ENCODE assay signal across 13 cellular contexts in genomic region chr10:132541601-132542011, GRCh38. TPM values are rescaled to one million over a fixed set of nuclear protein-coding genes. Genes with fewer than 3 reads are reported as not detected.
DNase-seq lines count a peak whose midpoint lies in the region; ATAC-seq and FAIRE-seq lines count a peak whose summit lies in the region.
"Had no signal": no experiment of that assay in that cellular context is flagged by ENCODE, and none has a peak within 500 bp of the region (broad histone marks: within the 10 kb centered on the region; RNA-seq: fewer than 3 reads in every experiment).

No MANE protein-coding gene starts in this region.

- H3K9me3 ChIP-seq in CD4-positive, alpha-beta memory T cell (ENCODE audit: control insufficient read depth in 1 of 2, low read length in 2 of 2) = no peaks in the 10 kb centered on the region

- H3K4me1 ChIP-seq in CD4-positive, alpha-beta memory T cell (ENCODE audit: insufficient read depth, low read length) = peaks cover 55% of the 10 kb centered on the region

- ATAC-seq in naive B cell (ENCODE audit: low read depth in 2 of 2) (no peak), GM18907 (IDR thresholded peaks at IDR 0.05; ENCODE audit: unreplicated experiment) (no peak), HG03378 (IDR thresholded peaks at IDR 0.05; ENCODE audit: unreplicated experiment) (no peak)

- POLR2A ChIA-PET in CD4-positive, alpha-beta memory T cell (lab: Charles Lee; ENCODE audit: partially characterized antibody) = no interaction called here

- peak; percentile 12 for FAIRE-seq in GM18507 (lab: Jason Lieb, UNC)
- FAIRE-seq: colon, D721Med had no signal

- peaks cover 38 to 83% (median 60%) of the 10 kb centered on the region in 4 donors for H3K4me1 Mint-ChIP-seq in CD4-positive, alpha-beta memory T cell
- peaks cover 55% of the 10 kb centered on the region for H3K4me1 Mint-ChIP-seq in activated T-helper 2 cell treated with anti-CD3 and anti-CD28 coated beads, Interferon-gamma antibody, Interleukin-2, Interleukin-4, amounts not matched to agents 10 μg/mL and 5 μg/mL and 100 μg/mL, durations not matched to agents 14 hours and 24 hours and 36 hours (ENCODE audit: low read depth)
- H3K4me1 Mint-ChIP-seq in naive B cell = peaks cover 59 to 81% (median 74%) of the 10 kb centered on the region in 3 donors

- CTCF ChIA-PET in CD4-positive, alpha-beta memory T cell (lab: Charles Lee; ENCODE audit: partially characterized antibody) = interaction anchor here (1.7 to 2.3 kb wide), 2 partner anchors 10 to 81 kb away, joined by 4 read pairs; no protein-coding TSS in a partner anchor

- no peaks in the 10 kb centered on the region for H3K9me3 Mint-ChIP-seq in CD4-positive, alpha-beta memory T cell
- H3K9me3 Mint-ChIP-seq in activated T-helper 2 cell treated with anti-CD3 and anti-CD28 coated beads, Interferon-gamma antibody, Interleukin-2, Interleukin-4, amounts not matched to agents 10 μg/mL and 5 μg/mL and 100 μg/mL, durations not matched to agents 14 hours and 24 hours and 36 hours = no peaks in the 10 kb centered on the region
- H3K9me3 Mint-ChIP-seq in naive B cell = no peaks in the 10 kb centered on the region

- no peak for DNase-seq in CD4-positive, alpha-beta memory T cell
- no peak for DNase-seq in GM18507 (ENCODE audit: extremely low spot score, insufficient read length, low read depth)
- no peak for DNase-seq in activated T-helper 2 cell treated with anti-CD3 and anti-CD28 coated beads, Interferon-gamma antibody, Interleukin-2, Interleukin-4, amounts not matched to agents 10 μg/mL and 5 μg/mL and 100 μg/mL, durations not matched to agents 14 hours and 24 hours and 36 hours (ENCODE audit: low spot score)
- no peak for DNase-seq in naive B cell
- DNase-seq in stimulated activated naive CD4-positive, alpha-beta T cell treated with Interleukin-2 at 50 U/mL for 16 hours (lab: John Stamatoyannopoulos, UW) = no peak
- DNase-seq in NCI-H774 (lab: John Stamatoyannopoulos, UW) = no peak
- DNase-seq: stimulated activated CD4-positive, alpha-beta T cell treated with anti-CD3 and anti-CD28 coated beads, Interleukin-12 subunit alpha, Interleukin-12 subunit beta, amount 100 ng/mL, for 4 hours; stimulated activated CD8-positive, alpha-beta memory T cell treated with anti-CD3 and anti-CD28 coated beads, Interleukin-4, amount 100 ng/mL, for 48 hours; T1000 had no signal

- no peak overlapping the region for H3K27ac ChIP-seq in CD4-positive, alpha-beta memory T cell (ENCODE audit: low read depth, low read length)

- H3K4me3 Mint-ChIP-seq in CD4-positive, alpha-beta memory T cell = peak overlapping the region in 4 of 8 donors; percentile 42 to 75 (median 58)
- peak overlapping the region; percentile 37 for H3K4me3 Mint-ChIP-seq in activated T-helper 2 cell treated with anti-CD3 and anti-CD28 coated beads, Interferon-gamma antibody, Interleukin-2, Interleukin-4, amounts not matched to agents 10 μg/mL and 5 μg/mL and 100 μg/mL, durations not matched to agents 14 hours and 24 hours and 36 hours (ENCODE audit: low read depth)
- peak overlapping the region in 7 of 8 donors; percentile 40 to 98 (median 77) for H3K4me3 Mint-ChIP-seq in naive B cell

- H3K27me3 Mint-ChIP-seq in CD4-positive, alpha-beta memory T cell = no peaks in the 10 kb centered on the region
- no peaks in the 10 kb centered on the region for H3K27me3 Mint-ChIP-seq in activated T-helper 2 cell treated with anti-CD3 and anti-CD28 coated beads, Interferon-gamma antibody, Interleukin-2, Interleukin-4, amounts not matched to agents 10 μg/mL and 5 μg/mL and 100 μg/mL, durations not matched to agents 14 hours and 24 hours and 36 hours (ENCODE audit: low read depth)
- H3K27me3 Mint-ChIP-seq in naive B cell = no peaks in the 10 kb centered on the region

- H3K36me3 Mint-ChIP-seq in CD4-positive, alpha-beta memory T cell = peaks cover 3 to 5% of the 10 kb centered on the region in 2 donors
- peaks cover 36% of the 10 kb centered on the region for H3K36me3 Mint-ChIP-seq in activated T-helper 2 cell treated with anti-CD3 and anti-CD28 coated beads, Interferon-gamma antibody, Interleukin-2, Interleukin-4, amounts not matched to agents 10 μg/mL and 5 μg/mL and 100 μg/mL, durations not matched to agents 14 hours and 24 hours and 36 hours (ENCODE audit: low read depth)
- H3K36me3 Mint-ChIP-seq in naive B cell = no peaks in the 10 kb centered on the region

- no peak overlapping the region for H3K4me3 ChIP-seq in CD4-positive, alpha-beta memory T cell (ENCODE audit: low read length in 2 of 2)

- H3K27me3 ChIP-seq in CD4-positive, alpha-beta memory T cell (ENCODE audit: insufficient read depth, low read length) = no peaks in the 10 kb centered on the region

- H3K27ac Mint-ChIP-seq in CD4-positive, alpha-beta memory T cell = peak overlapping the region in 6 of 7 donors; percentile 57 to 89 (median 74)
- H3K27ac Mint-ChIP-seq in activated T-helper 2 cell treated with anti-CD3 and anti-CD28 coated beads, Interferon-gamma antibody, Interleukin-2, Interleukin-4, amounts not matched to agents 10 μg/mL and 5 μg/mL and 100 μg/mL, durations not matched to agents 14 hours and 24 hours and 36 hours = peak overlapping the region; percentile 75
- H3K27ac Mint-ChIP-seq in naive B cell = peak overlapping the region in 5 of 6 donors; percentile 42 to 97 (median 65)

- intact Hi-C loops in CD4-positive, alpha-beta memory T cell (cut with micrococcal nuclease) = no loop called here
- intact Hi-C loops in activated T-helper 2 cell treated with anti-CD3 and anti-CD28 coated beads, Interferon-gamma antibody, Interleukin-2, Interleukin-4, amounts not matched to agents 10 μg/mL and 5 μg/mL and 100 μg/mL, durations not matched to agents 14 hours and 24 hours and 36 hours (cut with micrococcal nuclease) = loop anchor here (2.0 kb wide), 2 partner anchors 13 to 75 kb away; no protein-coding TSS in a partner anchor

- H3K36me3 ChIP-seq in CD4-positive, alpha-beta memory T cell (ENCODE audit: insufficient read depth, low read length) = no peaks in the 10 kb centered on the region

RNA-seq across cellular contexts. Expression of gene INPP5A, which starts 4.0 kb away (rescaled TPM):
- total RNA-seq in CD4-positive, alpha-beta memory T cell = 10 to 100 TPM; 18.9 to 19.3 TPM
- polyA plus RNA-seq in CD4-positive, alpha-beta memory T cell = 1 to 10 TPM in 1 of 2 donors, under 1 TPM in 1; 0.61 to 2.7 TPM
- 13.0 and 13.8 TPM in 2 replicates for total RNA-seq in activated T-helper 2 cell treated with anti-CD3 and anti-CD28 coated beads, Interferon-gamma antibody, Interleukin-2, Interleukin-4, amounts not matched to agents 10 μg/mL and 5 μg/mL and 100 μg/mL, durations not matched to agents 14 hours and 24 hours and 36 hours
- polyA plus RNA-seq in naive B cell (ENCODE audit: low read depth in 6 of 6) = 1 to 10 TPM; 1.3 to 6.7 (median 2.1) TPM
